ENCODE assay signal across 8 cellular contexts in the genomic region with DNA sequence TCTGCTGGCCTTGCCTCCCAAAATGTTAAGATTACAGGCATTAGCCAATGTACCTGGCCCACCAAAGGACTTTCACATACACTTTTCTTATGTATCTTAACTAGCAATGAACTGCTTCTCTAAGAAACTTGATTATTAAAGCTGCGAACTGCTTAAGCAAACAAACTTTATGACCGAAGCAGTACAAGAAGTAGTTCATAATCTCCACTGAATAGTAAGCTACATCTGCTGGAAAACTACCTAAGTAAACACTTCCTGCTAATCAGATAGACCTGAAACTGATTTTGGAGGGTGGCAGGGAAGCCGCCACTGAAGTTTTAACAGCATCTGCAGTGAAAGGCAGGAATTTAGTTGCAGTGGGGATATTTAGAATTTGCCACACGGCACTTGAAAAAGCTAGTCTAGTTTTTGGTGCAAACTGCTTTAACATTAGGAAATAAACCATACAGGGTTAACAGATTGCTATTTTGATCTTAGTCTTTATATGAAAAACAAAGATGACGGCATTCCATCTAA.
A peak's percentile ranks its signal among the peaks of the same experiment; 100 is the strongest.
ATAC-seq and TF ChIP-seq lines count a peak whose summit lies in the region.
"Had no signal": no experiment of that assay in that cellular context is flagged by ENCODE, and none has a peak within 500 bp of the region (broad histone marks: within the 10 kb centered on the region; RNA-seq: fewer than 3 reads in every experiment).

No MANE protein-coding gene starts in this region.

- peaks cover 30% of the 10 kb centered on the region for H3K4me1 ChIP-seq in OCI-LY3 (ENCODE audit: low read length)
- H3K4me1 ChIP-seq in neutrophil (ENCODE audit: control insufficient read depth in 1 of 2, insufficient read depth in 1 of 2, low read depth in 1 of 2, low read length in 1 of 2) = peaks cover 14 to 16% of the 10 kb centered on the region in 2 experiments
- H3K4me1 ChIP-seq: BLaER1, Peyer's patch had no signal

- peak overlapping the region; percentile 48 for H3K9ac ChIP-seq in OCI-LY3 (ENCODE audit: low read length)
- H3K9ac ChIP-seq: BLaER1 had no signal

- peaks cover 73% of the 10 kb centered on the region for H3K36me3 ChIP-seq in OCI-LY3 (replicated peaks; ENCODE audit: low read depth, low read length)
- H3K36me3 ChIP-seq in neutrophil = peaks cover 80% of the 10 kb centered on the region

- peak overlapping the region; percentile 47 for H3K4me3 ChIP-seq in OCI-LY3 (ENCODE audit: low read length)
- H3K4me3 ChIP-seq in neutrophil (ENCODE audit: low read depth in 1 of 2, low read length in 1 of 2) = peak overlapping the region in 1 of 2 experiments; percentile 23
- H3K4me3 ChIP-seq: BLaER1, Peyer's patch had no signal

- H3K4me2 ChIP-seq in OCI-LY3 (ENCODE audit: low read length) = peak overlapping the region; percentile 73
- H3K4me2 ChIP-seq: BLaER1 had no signal

- no peak overlapping the region for H2AFZ ChIP-seq in OCI-LY3 (ENCODE audit: low read depth, low read length)

- no peak for TF ChIP-seq CTCF in OCI-LY3 (IDR thresholded peaks at IDR 0.05; ENCODE audit: low read depth, low read length)
- no peak for TF ChIP-seq CTCF in neutrophil (IDR thresholded peaks at IDR 0.05)

- H3K9me3 ChIP-seq in OCI-LY3 (ENCODE audit: insufficient read depth, low read length) (no peaks in the 10 kb centered on the region), neutrophil (no peaks in the 10 kb centered on the region)
- H3K9me3 ChIP-seq: BLaER1, Peyer's patch had no signal

- H3K79me2 ChIP-seq in OCI-LY3 (ENCODE audit: low read length) = 0 out of 2 replicates have a peak, but pooled peaks cover 5% of the 10 kb centered on the region

- H3K27ac ChIP-seq in OCI-LY3 (ENCODE audit: low read length) (peak overlapping the region; percentile 94), neutrophil (peak overlapping the region; percentile 73)

- ATAC-seq in HG03469 (IDR thresholded peaks at IDR 0.05; ENCODE audit: unreplicated experiment) = peak; percentile 2
- ATAC-seq in HG03095 (IDR thresholded peaks at IDR 0.05; ENCODE audit: unreplicated experiment) = no peak
- ATAC-seq in GM19455 (IDR thresholded peaks at IDR 0.05; ENCODE audit: unreplicated experiment) = no peak
- no peak for ATAC-seq in SK-N-SH treated with all-trans-retinoic acid at 6 μM for 48 hours

- H3K27me3 ChIP-seq in OCI-LY3 (ENCODE audit: low read depth, low read length) = no peaks in the 10 kb centered on the region
- no peaks in the 10 kb centered on the region for H3K27me3 ChIP-seq in neutrophil
- H3K27me3 ChIP-seq: BLaER1, Peyer's patch had no signal

- H4K20me1 ChIP-seq in OCI-LY3 (ENCODE audit: insufficient read depth, low read length) = no peaks in the 10 kb centered on the region
- H4K20me1 ChIP-seq: BLaER1 had no signal

TF ChIP-seq in SK-N-SH treated with all-trans-retinoic acid at 6 μM for 48 hours, 23 proteins besides CTCF, POLR2A, EP300 and RAD21:
- TF ChIP-seq BACH2 (CRISPR knock-in tag; IDR thresholded peaks at IDR 0.05; ENCODE audit: borderline replicate concordance) = no peak
